Comparison of ENCODE assay signal across 25 cellular contexts in genomic region chr10:28127881-28128280, GRCh38.
DNase-seq lines count a peak whose midpoint lies in the region; ATAC-seq, FAIRE-seq and TF ChIP-seq lines count a peak whose summit lies in the region.
"Had no signal": no experiment of that assay in that cellular context is flagged by ENCODE, and none has a peak within 500 bp of the region (broad histone marks: within the 10 kb centered on the region; RNA-seq: fewer than 3 reads in every experiment).

No MANE protein-coding gene starts in this region.

- CTCF ChIA-PET in IMR-90 (lab: Yijun Ruan, JAX): no interaction called here

- H3K36me3 ChIP-seq in IMR-90 (ENCODE audit: control insufficient read depth, insufficient read depth, low read length) (no peaks in the 10 kb centered on the region), MM.1S (replicated peaks; ENCODE audit: insufficient read depth, low read length) (no peaks in the 10 kb centered on the region)

- H3K9me3 ChIP-seq in IMR-90 (ENCODE audit: control insufficient read depth, insufficient read depth, low read length): no peaks in the 10 kb centered on the region
- H3K9me3 ChIP-seq in MM.1S (replicated peaks; ENCODE audit: insufficient read depth, low read length): no peaks in the 10 kb centered on the region
- H3K9me3 ChIP-seq: Caco-2, SK-N-SH had no signal

- H3K14ac ChIP-seq in IMR-90 (replicated peaks; ENCODE audit: low read depth, low read length): peak overlapping the region; percentile 19; the same call in 1 of the 2 replicates

- H2BK5ac ChIP-seq in IMR-90 (ENCODE audit: low read depth, low read length, poor library complexity, severe bottlenecking): peak overlapping the region; percentile 27

- H3K4ac ChIP-seq in IMR-90 (ENCODE audit: low read depth, low read length): peak overlapping the region; percentile 4; the same call in 1 of the 2 replicates

- H2AFZ ChIP-seq in IMR-90 (replicated peaks; ENCODE audit: low read length, poor library complexity) (no peak overlapping the region), MM.1S (ENCODE audit: low read length) (no peak overlapping the region)

- TF ChIP-seq POLR2A in H54 (IDR thresholded peaks at IDR 0.05; ENCODE audit: low read depth, low read length) (no peak), IMR-90 (IDR thresholded peaks at IDR 0.05; ENCODE audit: low read depth, low read length) (no peak)

- H4K20me1 ChIP-seq in IMR-90 (ENCODE audit: insufficient read depth, low read length) (no peaks in the 10 kb centered on the region), MM.1S (ENCODE audit: insufficient read depth, low read length) (no peaks in the 10 kb centered on the region)
- H4K20me1 ChIP-seq: BLaER1 had no signal

- H3F3A ChIP-seq in MM.1S (ENCODE audit: insufficient read depth, low read length): no peaks in the 10 kb centered on the region

- TF ChIP-seq CTCF in IMR-90 (conservative IDR thresholded peaks at IDR 0.05; ENCODE audit: low read depth, low read length): no peak
- TF ChIP-seq CTCF in astrocyte of the spinal cord (IDR thresholded peaks at IDR 0.05; ENCODE audit: low read depth, low read length): no peak
- TF ChIP-seq CTCF in MM.1S (IDR thresholded peaks at IDR 0.05; ENCODE audit: low read length): no peak

- H2AK5ac ChIP-seq in IMR-90 (ENCODE audit: low read depth, low read length): peak overlapping the region; percentile 10; the same call in 1 of the 2 replicates

- H3K27me3 ChIP-seq in IMR-90 (ENCODE audit: control insufficient read depth, insufficient read depth, low read length) (no peaks in the 10 kb centered on the region), MM.1S (replicated peaks; ENCODE audit: insufficient read depth, low read length) (no peaks in the 10 kb centered on the region)
- H3K27me3 ChIP-seq: BLaER1, MG63 had no signal

- peak; percentile 57 for FAIRE-seq in H54 (lab: Jason Lieb, UNC)
- FAIRE-seq: GM19239, K562 had no signal

- peaks cover 2% of the 10 kb centered on the region; the same call in 1 of the 2 replicates for H3K4me1 ChIP-seq in IMR-90 (ENCODE audit: control insufficient read depth, insufficient read depth, low read length)
- no peaks in the 10 kb centered on the region for H3K4me1 ChIP-seq in MM.1S (ENCODE audit: low read length)
- H3K4me1 ChIP-seq: BLaER1, Caco-2 had no signal

- no peaks in the 10 kb centered on the region for H3K9me2 ChIP-seq in MM.1S (replicated peaks; ENCODE audit: insufficient read depth, low read length)
- H3K9me2 ChIP-seq: SK-N-SH had no signal

- intact Hi-C loops in IMR-90 (cut with micrococcal nuclease): no loop called here

- H3K18ac ChIP-seq in IMR-90 (ENCODE audit: low read depth, low read length): peak overlapping the region; percentile 28; the same call in 1 of the 2 replicates

- ATAC-seq in IMR-90 (ENCODE audit: low read depth): no peak
- ATAC-seq: K562 had no signal

- dilution Hi-C loops in IMR-90 (cut with HindIII; ENCODE audit: low sequenced_read_pairs, unreplicated experiment): no loop called here

- H4K91ac ChIP-seq in IMR-90 (ENCODE audit: insufficient read depth, low read depth, low read length): peak overlapping the region; percentile 0; the same call in 1 of the 2 replicates

- POLR2A ChIA-PET in IMR-90 (lab: Charles Lee; ENCODE audit: unreplicated experiment): no interaction called here

- H3K4me2 ChIP-seq in IMR-90 (ENCODE audit: low read depth, low read length): no peak overlapping the region
- H3K4me2 ChIP-seq in MM.1S (ENCODE audit: low read depth, low read length): no peak overlapping the region
- H3K4me2 ChIP-seq: BLaER1, SK-N-SH had no signal

- in situ Hi-C loops in IMR-90 (cut with MboI; ENCODE audit: low sequenced_read_pairs): no loop called here
- in situ Hi-C loops in astrocyte of the spinal cord (cut with HindIII; ENCODE audit: low sequenced_read_pairs): no loop called here

- no peak overlapping the region for H2AK9ac ChIP-seq in IMR-90 (replicated peaks; ENCODE audit: low read depth, low read length, poor library complexity)

- peak overlapping the region in 1 of 2 experiments; percentile 8; a peak in 1 of 4 replicates for H4K8ac ChIP-seq in IMR-90 (ENCODE audit: low read depth in 2 of 2, low read length in 2 of 2)

- peak overlapping the region; percentile 5; the same call in 1 of the 2 replicates for H2BK20ac ChIP-seq in IMR-90 (ENCODE audit: low read depth, low read length)

- H3K4me3 ChIP-seq in IMR-90 (ENCODE audit: insufficient read depth, low read depth, low read length): no peak overlapping the region
- no peak overlapping the region for H3K4me3 ChIP-seq in astrocyte of the spinal cord (ENCODE audit: low read depth, low read length)
- H3K4me3 ChIP-seq in MM.1S (ENCODE audit: low read length): no peak overlapping the region
- H3K4me3 ChIP-seq: BLaER1, K562, MG63 had no signal

- H2BK15ac ChIP-seq in IMR-90 (ENCODE audit: low read depth, low read length): peak overlapping the region; percentile 15; the same call in 2 of the 3 replicates

- H2BK120ac ChIP-seq in IMR-90 (ENCODE audit: low read depth, low read length): 0 out of 2 replicates have a peak overlapping the region, but pooled peaks have one; percentile 23

- no peaks in the 10 kb centered on the region for H3K79me2 ChIP-seq in MM.1S (ENCODE audit: low read length)

- no peak for TF ChIP-seq RAD21 in IMR-90 (IDR thresholded peaks at IDR 0.05; ENCODE audit: low read length)

- H3K56ac ChIP-seq in IMR-90 (ENCODE audit: extremely low read depth, insufficient read depth, low read length): no peak overlapping the region

- H3K79me1 ChIP-seq in IMR-90 (ENCODE audit: low read depth in 1 of 2, low read length in 2 of 2): no peaks in the 10 kb centered on the region

- 0 out of 2 replicates have a peak, but pooled peaks cover 3% of the 10 kb centered on the region for H3K9me1 ChIP-seq in IMR-90 (ENCODE audit: insufficient read depth, low read length)

- DNase-seq in H54 (ENCODE audit: insufficient read length, low spot score) (no peak), IMR-90 (peak; percentile 43), astrocyte of the spinal cord (ENCODE audit: low read depth, low spot score) (peak; percentile 32), iris pigment epithelial cell (ENCODE audit: low read depth) (peak; percentile 54), MM.1S (no peak), 8988T (no peak)
- DNase-seq in activated CD4-positive, CD25-positive, alpha-beta regulatory T cell treated with anti-CD3 and anti-CD28 coated beads, Interleukin-2, amount 50 U/mL, for 72 hours: no peak
- DNase-seq: ACHN; Caco-2; CD4-positive, alpha-beta T cell; DMS 273 treated with DMSO at 0.1 percent for 48 hours; GDM1; MG63; NCI-H1048; NCI-H1417 treated with DMSO at 0.1 percent for 48 hours; NCI-H187; NCI-H446; NCI-H526 treated with DMSO at 0.1 percent for 48 hours; OCI-M1; RPMI8226; SHP77 treated with DMSO at 0.1 percent for 48 hours; SK-N-SH had no signal

- WGBS in IMR-90 (ENCODE audit: extremely low coverage in 2 of 2, insufficient read length in 1 of 2), 2 experiments: 94% methylated on average over 3 of the region's 3 CpGs; no CpG with 5 or more reads in 1 of the 2 experiments

- H3K23ac ChIP-seq in IMR-90 (ENCODE audit: low read depth, low read length): no peak overlapping the region

- no TSS peak for BruUV-seq in IMR-90 (replicated peaks; lab: Mats Ljungman, UMichigan)

- no peak overlapping the region for H3K27ac ChIP-seq in IMR-90 (ENCODE audit: insufficient read depth, low read length)
- H3K27ac ChIP-seq in MM.1S (ENCODE audit: low read length): no peak overlapping the region
- H3K27ac ChIP-seq: BLaER1 had no signal

- H3K9ac ChIP-seq in IMR-90 (ENCODE audit: low read depth, low read length) (no peak overlapping the region), MM.1S (ENCODE audit: low read length) (no peak overlapping the region)
- H3K9ac ChIP-seq: BLaER1, SK-N-SH had no signal

- H4K5ac ChIP-seq in IMR-90 (ENCODE audit: low read depth, low read length): no peak overlapping the region

TF ChIP-seq in IMR-90, 13 proteins besides CTCF, POLR2A, EP300 and RAD21:
- TF ChIP-seq RFX5 (IDR thresholded peaks at IDR 0.05; ENCODE audit: low read depth, low read length): no peak
- TF ChIP-seq ELK1 (IDR thresholded peaks at IDR 0.05; ENCODE audit: borderline replicate concordance, low read depth, low read length): no peak
- no peak for TF ChIP-seq FOS (IDR thresholded peaks at IDR 0.05; ENCODE audit: low read depth, low read length)
- no peak for TF ChIP-seq CEBPB (IDR thresholded peaks at IDR 0.05; ENCODE audit: low read depth, low read length)
- TF ChIP-seq MAFK (IDR thresholded peaks at IDR 0.05; ENCODE audit: low read depth, low read length): no peak
- TF ChIP-seq MAZ (IDR thresholded peaks at IDR 0.05; ENCODE audit: borderline replicate concordance, low read depth, low read length): no peak
- TF ChIP-seq USF2 (IDR thresholded peaks at IDR 0.05; ENCODE audit: low read depth, low read length): no peak
- no peak for TF ChIP-seq SMC3 (IDR thresholded peaks at IDR 0.05; ENCODE audit: low read depth, low read length)
- TF ChIP-seq NFE2L2 (IDR thresholded peaks at IDR 0.05; ENCODE audit: low read depth, low read length): no peak
- TF ChIP-seq CHD1 (IDR thresholded peaks at IDR 0.05; ENCODE audit: low read depth, low read length): no peak
- TF ChIP-seq RCOR1 (IDR thresholded peaks at IDR 0.05; ENCODE audit: insufficient replicate concordance, low read length): no peak
- no peak for TF ChIP-seq MXI1 (IDR thresholded peaks at IDR 0.05; ENCODE audit: borderline replicate concordance, low read depth, low read length)
- no peak for TF ChIP-seq BHLHE40 (IDR thresholded peaks at IDR 0.05; ENCODE audit: low read depth, low read length)
TF ChIP-seq in IMR-90: peak in this region for 0.

Comparison
In these comparisons a context has a peak if more than half of its experiments do, and no peak if none do; other contexts are left out.
1. DNase-seq: peak in IMR-90 (single experiment), astrocyte of the spinal cord (single experiment) and iris pigment epithelial cell (single experiment); none in H54 (single experiment), activated CD4-positive, CD25-positive, alpha-beta regulatory T cell treated with anti-CD3 and anti-CD28 coated beads, Interleukin-2, amount 50 U/mL, for 72 hours (single experiment), MM.1S (single experiment) and 8988T (single experiment).